In the genomic region with DNA sequence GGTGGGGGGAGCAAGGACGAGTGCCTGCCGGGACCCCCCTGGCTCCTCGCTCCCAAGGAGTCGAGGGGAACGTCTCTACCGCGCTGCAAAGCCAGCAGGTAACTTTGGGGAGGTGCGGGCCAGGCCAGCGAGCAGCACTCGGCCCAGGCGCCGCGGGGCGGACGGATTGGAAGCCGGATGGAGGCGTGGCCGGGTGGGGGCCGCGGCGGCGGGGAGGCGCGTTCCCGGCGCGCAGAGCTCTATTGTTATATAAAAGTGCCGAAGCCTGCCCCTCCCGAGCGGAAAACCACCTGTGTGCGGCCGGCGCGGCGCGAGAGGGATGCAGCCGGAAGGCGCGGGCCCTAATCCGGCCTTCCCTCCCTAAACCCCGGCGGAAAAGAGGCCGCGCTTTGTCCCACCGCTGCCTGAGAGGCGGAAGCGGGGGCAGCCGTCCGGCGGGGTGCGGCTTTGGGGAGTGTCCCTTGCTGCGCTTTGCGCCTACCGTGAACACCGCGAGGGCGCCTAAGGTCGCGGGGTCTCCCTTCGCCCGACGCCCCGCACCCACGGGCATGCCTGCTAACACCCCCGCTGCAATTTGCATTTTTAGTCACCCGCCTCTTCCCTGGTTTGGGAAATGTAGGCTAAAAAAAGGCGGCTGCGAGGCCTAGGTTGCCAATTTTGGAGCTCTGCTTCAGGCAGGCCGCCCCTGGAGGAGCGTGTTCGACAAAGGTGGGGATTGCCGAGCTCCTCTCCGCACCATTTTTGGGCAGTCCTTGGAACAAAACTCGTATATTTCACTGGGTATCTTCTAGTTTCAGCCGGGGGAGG, we compare ENCODE assay signal across 8 cellular contexts. TPM values are rescaled to one million over a fixed set of nuclear protein-coding genes. Genes with fewer than 3 reads are reported as not detected.
DNase-seq lines count a peak whose midpoint lies in the region; ATAC-seq and TF ChIP-seq lines count a peak whose summit lies in the region.

No MANE protein-coding gene starts in this region.

- H3K27ac ChIP-seq in angular gyrus (ENCODE audit: low read depth, low read length) = peak overlapping the region; percentile 75

- ATAC-seq in GM19438 (IDR thresholded peaks at IDR 0.05; ENCODE audit: low read depth, unreplicated experiment) = peak; percentile 32

- peak overlapping the region; percentile 69 for H3K4me3 ChIP-seq in BE2C (ENCODE audit: low read depth, low read length)

- no peaks in the 10 kb centered on the region for H3K9me3 ChIP-seq in BE2C

- no peaks in the 10 kb centered on the region; the same call in 1 of the 2 replicates for H3K4me1 ChIP-seq in BE2C

- peak; percentile 37 for DNase-seq in BE2C
- peak; percentile 81 for DNase-seq in LHCN-M2 (ENCODE audit: low read depth)
- peak; percentile 48 for DNase-seq in T follicular helper cell (ENCODE audit: low read depth)
- DNase-seq in hepatic stellate cell (ENCODE audit: low spot score) = peak; percentile 61
- DNase-seq in renal cortical epithelial cell (ENCODE audit: low read depth) = peak; percentile 40
- no peak for DNase-seq in NCI-H2171 (lab: John Stamatoyannopoulos, UW)

- H3K27me3 ChIP-seq in BE2C = peaks cover 30% of the 10 kb centered on the region

- no peak for TF ChIP-seq CTCF in BE2C (IDR thresholded peaks at IDR 0.05; ENCODE audit: low read depth, low read length)

- H3K36me3 ChIP-seq in BE2C = no peaks in the 10 kb centered on the region

RNA-seq across cellular contexts. Expression of a gene that starts 1.7 kb away (rescaled TPM):
- 14.1 TPM for polyA plus RNA-seq in BE2C (2012; ENCODE audit: insufficient read depth, insufficient read length, low read depth)
- total RNA-seq in LHCN-M2 (2014; rRNA removed) = 28.3 and 31.6 TPM in 2 replicates
- polyA plus RNA-seq in LHCN-M2 (2012) = 5.3 TPM
- total RNA-seq in renal cortical epithelial cell = 33.6 and 33.9 TPM in 2 replicates
